1 cellular context compared by ENCODE assay signal in the genomic region with DNA sequence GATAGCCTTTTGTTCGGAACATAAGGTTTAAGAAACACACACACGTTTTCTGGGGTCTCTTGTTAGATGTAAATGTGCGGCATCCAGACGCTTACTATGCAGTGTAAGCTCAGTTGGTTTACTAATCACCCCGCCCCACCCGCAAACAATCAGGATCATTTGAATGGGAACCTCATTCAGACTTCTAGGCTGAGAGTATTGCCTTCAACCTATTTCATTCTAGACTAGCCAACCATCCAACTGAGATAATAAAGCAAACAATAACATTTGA.
TF ChIP-seq lines count a peak whose summit lies in the region.

No MANE protein-coding gene starts in this region.

TF ChIP-seq in WTC11, 78 proteins besides CTCF, POLR2A, EP300 and RAD21 (continued from another document):
- TF ChIP-seq, protein P1, sequence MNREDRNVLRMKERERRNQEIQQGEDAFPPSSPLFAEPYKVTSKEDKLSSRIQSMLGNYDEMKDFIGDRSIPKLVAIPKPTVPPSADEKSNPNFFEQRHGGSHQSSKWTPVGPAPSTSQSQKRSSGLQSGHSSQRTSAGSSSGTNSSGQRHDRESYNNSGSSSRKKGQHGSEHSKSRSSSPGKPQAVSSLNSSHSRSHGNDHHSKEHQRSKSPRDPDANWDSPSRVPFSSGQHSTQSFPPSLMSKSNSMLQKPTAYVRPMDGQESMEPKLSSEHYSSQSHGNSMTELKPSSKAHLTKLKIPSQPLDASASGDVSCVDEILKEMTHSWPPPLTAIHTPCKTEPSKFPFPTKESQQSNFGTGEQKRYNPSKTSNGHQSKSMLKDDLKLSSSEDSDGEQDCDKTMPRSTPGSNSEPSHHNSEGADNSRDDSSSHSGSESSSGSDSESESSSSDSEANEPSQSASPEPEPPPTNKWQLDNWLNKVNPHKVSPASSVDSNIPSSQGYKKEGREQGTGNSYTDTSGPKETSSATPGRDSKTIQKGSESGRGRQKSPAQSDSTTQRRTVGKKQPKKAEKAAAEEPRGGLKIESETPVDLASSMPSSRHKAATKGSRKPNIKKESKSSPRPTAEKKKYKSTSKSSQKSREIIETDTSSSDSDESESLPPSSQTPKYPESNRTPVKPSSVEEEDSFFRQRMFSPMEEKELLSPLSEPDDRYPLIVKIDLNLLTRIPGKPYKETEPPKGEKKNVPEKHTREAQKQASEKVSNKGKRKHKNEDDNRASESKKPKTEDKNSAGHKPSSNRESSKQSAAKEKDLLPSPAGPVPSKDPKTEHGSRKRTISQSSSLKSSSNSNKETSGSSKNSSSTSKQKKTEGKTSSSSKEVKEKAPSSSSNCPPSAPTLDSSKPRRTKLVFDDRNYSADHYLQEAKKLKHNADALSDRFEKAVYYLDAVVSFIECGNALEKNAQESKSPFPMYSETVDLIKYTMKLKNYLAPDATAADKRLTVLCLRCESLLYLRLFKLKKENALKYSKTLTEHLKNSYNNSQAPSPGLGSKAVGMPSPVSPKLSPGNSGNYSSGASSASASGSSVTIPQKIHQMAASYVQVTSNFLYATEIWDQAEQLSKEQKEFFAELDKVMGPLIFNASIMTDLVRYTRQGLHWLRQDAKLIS (CRISPR knock-in tag; IDR thresholded peaks at IDR 0.05; ENCODE audit: borderline replicate concordance) = no peak
- TF ChIP-seq OVOL2 (CRISPR knock-in tag; IDR thresholded peaks at IDR 0.05; ENCODE audit: borderline replicate concordance) (no peak), ZNF396 (CRISPR knock-in tag; IDR thresholded peaks at IDR 0.05; ENCODE audit: borderline replicate concordance) (no peak), NFATC4 (CRISPR knock-in tag; IDR thresholded peaks at IDR 0.05) (no peak), MYBL2 (CRISPR knock-in tag; IDR thresholded peaks at IDR 0.05) (no peak), RORB (CRISPR knock-in tag; IDR thresholded peaks at IDR 0.05) (no peak), KAT7 (CRISPR knock-in tag; IDR thresholded peaks at IDR 0.05; ENCODE audit: borderline replicate concordance) (no peak), GTF2I (CRISPR knock-in tag; conservative IDR thresholded peaks at IDR 0.05) (no peak), ZNF671 (CRISPR knock-in tag; IDR thresholded peaks at IDR 0.05) (no peak), IRF2 (CRISPR knock-in tag; IDR thresholded peaks at IDR 0.05; ENCODE audit: borderline replicate concordance, low read depth) (no peak)
- TF ChIP-seq, protein P2, sequence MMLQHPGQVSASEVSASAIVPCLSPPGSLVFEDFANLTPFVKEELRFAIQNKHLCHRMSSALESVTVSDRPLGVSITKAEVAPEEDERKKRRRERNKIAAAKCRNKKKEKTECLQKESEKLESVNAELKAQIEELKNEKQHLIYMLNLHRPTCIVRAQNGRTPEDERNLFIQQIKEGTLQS (CRISPR knock-in tag; conservative IDR thresholded peaks at IDR 0.05) = no peak
- TF ChIP-seq, protein P3, sequence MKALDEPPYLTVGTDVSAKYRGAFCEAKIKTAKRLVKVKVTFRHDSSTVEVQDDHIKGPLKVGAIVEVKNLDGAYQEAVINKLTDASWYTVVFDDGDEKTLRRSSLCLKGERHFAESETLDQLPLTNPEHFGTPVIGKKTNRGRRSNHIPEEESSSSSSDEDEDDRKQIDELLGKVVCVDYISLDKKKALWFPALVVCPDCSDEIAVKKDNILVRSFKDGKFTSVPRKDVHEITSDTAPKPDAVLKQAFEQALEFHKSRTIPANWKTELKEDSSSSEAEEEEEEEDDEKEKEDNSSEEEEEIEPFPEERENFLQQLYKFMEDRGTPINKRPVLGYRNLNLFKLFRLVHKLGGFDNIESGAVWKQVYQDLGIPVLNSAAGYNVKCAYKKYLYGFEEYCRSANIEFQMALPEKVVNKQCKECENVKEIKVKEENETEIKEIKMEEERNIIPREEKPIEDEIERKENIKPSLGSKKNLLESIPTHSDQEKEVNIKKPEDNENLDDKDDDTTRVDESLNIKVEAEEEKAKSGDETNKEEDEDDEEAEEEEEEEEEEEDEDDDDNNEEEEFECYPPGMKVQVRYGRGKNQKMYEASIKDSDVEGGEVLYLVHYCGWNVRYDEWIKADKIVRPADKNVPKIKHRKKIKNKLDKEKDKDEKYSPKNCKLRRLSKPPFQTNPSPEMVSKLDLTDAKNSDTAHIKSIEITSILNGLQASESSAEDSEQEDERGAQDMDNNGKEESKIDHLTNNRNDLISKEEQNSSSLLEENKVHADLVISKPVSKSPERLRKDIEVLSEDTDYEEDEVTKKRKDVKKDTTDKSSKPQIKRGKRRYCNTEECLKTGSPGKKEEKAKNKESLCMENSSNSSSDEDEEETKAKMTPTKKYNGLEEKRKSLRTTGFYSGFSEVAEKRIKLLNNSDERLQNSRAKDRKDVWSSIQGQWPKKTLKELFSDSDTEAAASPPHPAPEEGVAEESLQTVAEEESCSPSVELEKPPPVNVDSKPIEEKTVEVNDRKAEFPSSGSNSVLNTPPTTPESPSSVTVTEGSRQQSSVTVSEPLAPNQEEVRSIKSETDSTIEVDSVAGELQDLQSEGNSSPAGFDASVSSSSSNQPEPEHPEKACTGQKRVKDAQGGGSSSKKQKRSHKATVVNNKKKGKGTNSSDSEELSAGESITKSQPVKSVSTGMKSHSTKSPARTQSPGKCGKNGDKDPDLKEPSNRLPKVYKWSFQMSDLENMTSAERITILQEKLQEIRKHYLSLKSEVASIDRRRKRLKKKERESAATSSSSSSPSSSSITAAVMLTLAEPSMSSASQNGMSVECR (CRISPR knock-in tag; IDR thresholded peaks at IDR 0.05; ENCODE audit: borderline replicate concordance) = no peak
- TF ChIP-seq, protein P4, sequence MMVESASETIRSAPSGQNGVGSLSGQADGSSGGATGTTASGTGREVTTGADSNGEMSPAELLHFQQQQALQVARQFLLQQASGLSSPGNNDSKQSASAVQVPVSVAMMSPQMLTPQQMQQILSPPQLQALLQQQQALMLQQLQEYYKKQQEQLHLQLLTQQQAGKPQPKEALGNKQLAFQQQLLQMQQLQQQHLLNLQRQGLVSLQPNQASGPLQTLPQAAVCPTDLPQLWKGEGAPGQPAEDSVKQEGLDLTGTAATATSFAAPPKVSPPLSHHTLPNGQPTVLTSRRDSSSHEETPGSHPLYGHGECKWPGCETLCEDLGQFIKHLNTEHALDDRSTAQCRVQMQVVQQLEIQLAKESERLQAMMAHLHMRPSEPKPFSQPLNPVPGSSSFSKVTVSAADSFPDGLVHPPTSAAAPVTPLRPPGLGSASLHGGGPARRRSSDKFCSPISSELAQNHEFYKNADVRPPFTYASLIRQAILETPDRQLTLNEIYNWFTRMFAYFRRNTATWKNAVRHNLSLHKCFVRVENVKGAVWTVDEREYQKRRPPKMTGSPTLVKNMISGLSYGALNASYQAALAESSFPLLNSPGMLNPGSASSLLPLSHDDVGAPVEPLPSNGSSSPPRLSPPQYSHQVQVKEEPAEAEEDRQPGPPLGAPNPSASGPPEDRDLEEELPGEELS (CRISPR knock-in tag; IDR thresholded peaks at IDR 0.05) = no peak
- TF ChIP-seq, protein P5, sequence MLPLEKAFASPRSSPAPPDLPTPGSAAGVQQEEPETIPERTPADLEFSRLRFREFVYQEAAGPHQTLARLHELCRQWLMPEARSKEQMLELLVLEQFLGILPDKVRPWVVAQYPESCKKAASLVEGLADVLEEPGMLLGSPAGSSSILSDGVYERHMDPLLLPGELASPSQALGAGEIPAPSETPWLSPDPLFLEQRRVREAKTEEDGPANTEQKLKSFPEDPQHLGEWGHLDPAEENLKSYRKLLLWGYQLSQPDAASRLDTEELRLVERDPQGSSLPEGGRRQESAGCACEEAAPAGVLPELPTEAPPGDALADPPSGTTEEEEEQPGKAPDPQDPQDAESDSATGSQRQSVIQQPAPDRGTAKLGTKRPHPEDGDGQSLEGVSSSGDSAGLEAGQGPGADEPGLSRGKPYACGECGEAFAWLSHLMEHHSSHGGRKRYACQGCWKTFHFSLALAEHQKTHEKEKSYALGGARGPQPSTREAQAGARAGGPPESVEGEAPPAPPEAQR (CRISPR knock-in tag; IDR thresholded peaks at IDR 0.05) = no peak
